In genomic region chr2:119490653-119491195, GRCh38 we compare ENCODE assay signal across 21 cellular contexts. TPM values are rescaled to one million over a fixed set of nuclear protein-coding genes. Genes with fewer than 3 reads are reported as not detected.
A peak's percentile ranks its signal among the peaks of the same experiment; 100 is the strongest.
DNase-seq lines count a peak whose midpoint lies in the region; ATAC-seq and TF ChIP-seq lines count a peak whose summit lies in the region.
"Had no signal": no experiment of that assay in that cellular context is flagged by ENCODE, and none has a peak within 500 bp of the region (broad histone marks: within the 10 kb centered on the region; RNA-seq: fewer than 3 reads in every experiment).

No MANE protein-coding gene starts in this region.

- H3K9ac ChIP-seq in IMR-90 (ENCODE audit: low read depth, low read length): no peak overlapping the region

- no peaks in the 10 kb centered on the region for H3K9me3 ChIP-seq in IMR-90 (ENCODE audit: control insufficient read depth, insufficient read depth, low read length)

- no peaks in the 10 kb centered on the region for H3K36me3 ChIP-seq in IMR-90 (ENCODE audit: control insufficient read depth, insufficient read depth, low read length)

- DNase-seq in A172 (ENCODE audit: low spot score): peak; percentile 43
- DNase-seq in IMR-90: no peak
- DNase-seq in epithelial cell of esophagus (ENCODE audit: low read depth): peak; percentile 23
- no peak for DNase-seq in mesothelial cell of epicardium (ENCODE audit: low spot score in 2 of 2, unreplicated experiment in 2 of 2)
- DNase-seq in DMS114 treated with DMSO at 0.1 percent for 48 hours (lab: John Stamatoyannopoulos, UW; ENCODE audit: unreplicated experiment): no peak
- DNase-seq: amniotic stem cell; CD4-positive, CD25-positive, alpha-beta regulatory T cell; DND-41; mammary epithelial cell; naive thymus-derived CD8-positive, alpha-beta T cell; NCI-H1694 treated with DMSO at 0.1 percent for 48 hours; NCI-H510A; SIG-M5; T-helper 17 cell had no signal

- peak overlapping the region; percentile 90 for H3K27ac Mint-ChIP-seq in mesothelial cell of epicardium
- H3K27ac Mint-ChIP-seq: activated T-helper 2 cell treated with anti-CD3 and anti-CD28 coated beads, Interferon-gamma antibody, Interleukin-2, Interleukin-4, amounts not matched to agents 10 μg/mL and 5 μg/mL and 100 μg/mL, durations not matched to agents 14 hours and 24 hours and 36 hours; CD4-positive, CD25-positive, alpha-beta regulatory T cell; naive thymus-derived CD8-positive, alpha-beta T cell; T-helper 17 cell had no signal

- H3K9me1 ChIP-seq in IMR-90 (ENCODE audit: insufficient read depth, low read length): no peaks in the 10 kb centered on the region; the same call in 1 of the 2 replicates

- ATAC-seq in IMR-90 (ENCODE audit: low read depth) (no peak), SK-N-SH treated with all-trans-retinoic acid at 6 μM for 48 hours (no peak), GM19455 (IDR thresholded peaks at IDR 0.05; ENCODE audit: unreplicated experiment) (no peak), HG03354 (IDR thresholded peaks at IDR 0.05; ENCODE audit: poor library complexity, severe bottlenecking, unreplicated experiment) (no peak)
- ATAC-seq: naive thymus-derived CD8-positive, alpha-beta T cell; T-helper 17 cell had no signal

- H4K5ac ChIP-seq in IMR-90 (ENCODE audit: low read depth, low read length): no peak overlapping the region

- peaks cover 13% of the 10 kb centered on the region for H3K27me3 ChIP-seq in IMR-90 (ENCODE audit: control insufficient read depth, insufficient read depth, low read length)

- H3K79me1 ChIP-seq in IMR-90 (ENCODE audit: low read depth in 1 of 2, low read length in 2 of 2): no peaks in the 10 kb centered on the region

- H2AK9ac ChIP-seq in IMR-90 (replicated peaks; ENCODE audit: low read depth, low read length, poor library complexity): no peak overlapping the region

- H3K36me3 Mint-ChIP-seq in mesothelial cell of epicardium: no peaks in the 10 kb centered on the region
- H3K36me3 Mint-ChIP-seq: CD4-positive, CD25-positive, alpha-beta regulatory T cell; naive thymus-derived CD8-positive, alpha-beta T cell had no signal

- H3K4me3 ChIP-seq in IMR-90 (ENCODE audit: insufficient read depth, low read depth, low read length): no peak overlapping the region
- H3K4me3 ChIP-seq in epithelial cell of esophagus (ENCODE audit: low read length): no peak overlapping the region

- intact Hi-C loops in IMR-90 (cut with micrococcal nuclease): no loop called here

- no peak overlapping the region for H2BK5ac ChIP-seq in IMR-90 (ENCODE audit: low read depth, low read length, poor library complexity, severe bottlenecking)

- no peak overlapping the region for H3K4me3 Mint-ChIP-seq in mesothelial cell of epicardium
- H3K4me3 Mint-ChIP-seq: CD4-positive, CD25-positive, alpha-beta regulatory T cell; naive thymus-derived CD8-positive, alpha-beta T cell; T-helper 17 cell had no signal

- H3K4ac ChIP-seq in IMR-90 (ENCODE audit: low read depth, low read length): no peak overlapping the region

- H3K14ac ChIP-seq in IMR-90 (replicated peaks; ENCODE audit: low read depth, low read length): no peak overlapping the region

- no peak overlapping the region for H3K23ac ChIP-seq in IMR-90 (ENCODE audit: low read depth, low read length)

- H3K56ac ChIP-seq in IMR-90 (ENCODE audit: extremely low read depth, insufficient read depth, low read length): no peak overlapping the region

- no peak overlapping the region; the same call in 2 of the 3 replicates for H2BK15ac ChIP-seq in IMR-90 (ENCODE audit: low read depth, low read length)

- in situ Hi-C loops in IMR-90 (cut with MboI; ENCODE audit: low sequenced_read_pairs): no loop called here

- peaks cover 39% of the 10 kb centered on the region for H3K4me1 Mint-ChIP-seq in mesothelial cell of epicardium
- H3K4me1 Mint-ChIP-seq: CD4-positive, CD25-positive, alpha-beta regulatory T cell; naive thymus-derived CD8-positive, alpha-beta T cell had no signal

- H3K18ac ChIP-seq in IMR-90 (ENCODE audit: low read depth, low read length): no peak overlapping the region

- no peak for TF ChIP-seq RAD21 in IMR-90 (IDR thresholded peaks at IDR 0.05; ENCODE audit: low read length)

- dilution Hi-C loops in IMR-90 (cut with HindIII; ENCODE audit: low sequenced_read_pairs, unreplicated experiment): no loop called here

- H2BK20ac ChIP-seq in IMR-90 (ENCODE audit: low read depth, low read length): no peak overlapping the region

- no peak overlapping the region for H2BK120ac ChIP-seq in IMR-90 (ENCODE audit: low read depth, low read length)

- POLR2A ChIA-PET in IMR-90 (lab: Charles Lee; ENCODE audit: unreplicated experiment): no interaction called here

- no TSS peak for BruUV-seq in IMR-90 (replicated peaks; lab: Mats Ljungman, UMichigan)

- no peak for TF ChIP-seq POLR2A in IMR-90 (IDR thresholded peaks at IDR 0.05; ENCODE audit: low read depth, low read length)

- no peaks in the 10 kb centered on the region for H3K9me3 Mint-ChIP-seq in mesothelial cell of epicardium
- H3K9me3 Mint-ChIP-seq: activated T-helper 2 cell treated with anti-CD3 and anti-CD28 coated beads, Interferon-gamma antibody, Interleukin-2, Interleukin-4, amounts not matched to agents 10 μg/mL and 5 μg/mL and 100 μg/mL, durations not matched to agents 14 hours and 24 hours and 36 hours; CD4-positive, CD25-positive, alpha-beta regulatory T cell; naive thymus-derived CD8-positive, alpha-beta T cell had no signal

- H3K4me1 ChIP-seq in IMR-90 (ENCODE audit: control insufficient read depth, insufficient read depth, low read length): peaks cover 4% of the 10 kb centered on the region

- no peak overlapping the region for H2AFZ ChIP-seq in IMR-90 (replicated peaks; ENCODE audit: low read length, poor library complexity)

- peaks cover 5% of the 10 kb centered on the region for H3K27me3 Mint-ChIP-seq in mesothelial cell of epicardium (ENCODE audit: low read depth)
- H3K27me3 Mint-ChIP-seq: CD4-positive, CD25-positive, alpha-beta regulatory T cell had no signal

- no peak for TF ChIP-seq CTCF in IMR-90 (conservative IDR thresholded peaks at IDR 0.05; ENCODE audit: low read depth, low read length)
- TF ChIP-seq CTCF in epithelial cell of esophagus (IDR thresholded peaks at IDR 0.05; ENCODE audit: insufficient read depth, low read depth, low read length, missing control alignments): no peak
- no peak for TF ChIP-seq CTCF in mesothelial cell of epicardium (IDR thresholded peaks at IDR 0.05; ENCODE audit: unreplicated experiment)

- H4K20me1 ChIP-seq in IMR-90 (ENCODE audit: insufficient read depth, low read length): no peaks in the 10 kb centered on the region

- no peak overlapping the region for H4K8ac ChIP-seq in IMR-90 (ENCODE audit: low read depth in 2 of 2, low read length in 2 of 2)

- H3K4me2 ChIP-seq in IMR-90 (ENCODE audit: low read depth, low read length): no peak overlapping the region

- CTCF ChIA-PET in IMR-90 (lab: Yijun Ruan, JAX): no interaction called here

- no peak overlapping the region for H3K27ac ChIP-seq in IMR-90 (ENCODE audit: insufficient read depth, low read length)

- no peak overlapping the region for H4K91ac ChIP-seq in IMR-90 (ENCODE audit: insufficient read depth, low read depth, low read length)

- WGBS in IMR-90 (ENCODE audit: extremely low coverage in 2 of 2, insufficient read length in 1 of 2), 2 experiments: 88% methylated on average over 3 of the region's 7 CpGs; no CpG with 5 or more reads in 1 of the 2 experiments

- H2AK5ac ChIP-seq in IMR-90 (ENCODE audit: low read depth, low read length): no peak overlapping the region

TF ChIP-seq in IMR-90, 13 proteins besides CTCF, POLR2A, EP300 and RAD21 (continues in another document):
- peak; percentile 69; the same call in 1 of the 2 replicates for TF ChIP-seq CEBPB (IDR thresholded peaks at IDR 0.05; ENCODE audit: low read depth, low read length)
- TF ChIP-seq MXI1 (IDR thresholded peaks at IDR 0.05; ENCODE audit: borderline replicate concordance, low read depth, low read length): no peak
- TF ChIP-seq RFX5 (IDR thresholded peaks at IDR 0.05; ENCODE audit: low read depth, low read length): no peak
- TF ChIP-seq FOS (IDR thresholded peaks at IDR 0.05; ENCODE audit: low read depth, low read length): no peak
- TF ChIP-seq NFE2L2 (IDR thresholded peaks at IDR 0.05; ENCODE audit: low read depth, low read length): no peak

TF ChIP-seq in SK-N-SH treated with all-trans-retinoic acid at 6 μM for 48 hours, 23 proteins besides CTCF, POLR2A, EP300 and RAD21 (continues in another document):
- TF ChIP-seq CSDC2 (CRISPR knock-in tag; IDR thresholded peaks at IDR 0.05): no peak
- TF ChIP-seq ZC3H10 (CRISPR knock-in tag; IDR thresholded peaks at IDR 0.05): no peak
- no peak for TF ChIP-seq GLIS3 (CRISPR knock-in tag; IDR thresholded peaks at IDR 0.05)
- TF ChIP-seq PPARA (CRISPR knock-in tag; IDR thresholded peaks at IDR 0.05; ENCODE audit: borderline replicate concordance): no peak

RNA-seq across cellular contexts. Expression of gene SCTR, which starts 33.6 kb away (rescaled TPM):
- total RNA-seq in A172 (2014; rRNA removed; shearing (Covaris generic)): not detected in 2 replicates
- total RNA-seq in IMR-90 (2012; rRNA removed): not detected in 2 replicates
- not detected in 2 replicates for polyA plus RNA-seq in IMR-90 (2012; rRNA removed)
- not detected in 2 replicates for polyA plus RNA-seq in IMR-90 (2012; cell fraction: cytosol; rRNA removed)
- polyA plus RNA-seq in IMR-90 (2012; cell fraction: nucleus; rRNA removed; ENCODE audit: low replicate concordance): not detected in 2 replicates
- 0.97 to 1.3 TPM (median 1.2 TPM) in 3 replicates for total RNA-seq in mesothelial cell of epicardium
- total RNA-seq: activated T-helper 2 cell treated with anti-CD3 and anti-CD28 coated beads, Interferon-gamma antibody, Interleukin-2, Interleukin-4, amounts not matched to agents 10 μg/mL and 5 μg/mL and 100 μg/mL, durations not matched to agents 14 hours and 24 hours and 36 hours; CD4-positive, CD25-positive, alpha-beta regulatory T cell; endothelial cell of umbilical vein; mammary epithelial cell; naive thymus-derived CD8-positive, alpha-beta T cell; T-helper 17 cell had no signal
- polyA plus RNA-seq: AG04450; CD4-positive, CD25-positive, alpha-beta regulatory T cell; endothelial cell of umbilical vein; mammary epithelial cell; naive thymus-derived CD8-positive, alpha-beta T cell had no signal

RNA-seq across cellular contexts. Expression of gene CFAP221, which starts 53.5 kb away (rescaled TPM):
- total RNA-seq in A172 (2014; rRNA removed; shearing (Covaris generic)): 0.22 and 0.57 TPM in 2 replicates
- not detected in 2 replicates for total RNA-seq in IMR-90 (2012; rRNA removed)
- polyA plus RNA-seq in IMR-90 (2012; rRNA removed): not detected in 2 replicates
- polyA plus RNA-seq in IMR-90 (2012; cell fraction: cytosol; rRNA removed): not detected in 2 replicates
- polyA plus RNA-seq in IMR-90 (2012; cell fraction: nucleus; rRNA removed; ENCODE audit: low replicate concordance): not detected in 2 replicates
- total RNA-seq in mesothelial cell of epicardium: 3.5 to 4.6 TPM (median 4.5 TPM) in 3 replicates
- total RNA-seq: activated T-helper 2 cell treated with anti-CD3 and anti-CD28 coated beads, Interferon-gamma antibody, Interleukin-2, Interleukin-4, amounts not matched to agents 10 μg/mL and 5 μg/mL and 100 μg/mL, durations not matched to agents 14 hours and 24 hours and 36 hours; CD4-positive, CD25-positive, alpha-beta regulatory T cell; endothelial cell of umbilical vein; mammary epithelial cell; naive thymus-derived CD8-positive, alpha-beta T cell; T-helper 17 cell had no signal
- polyA plus RNA-seq: AG04450; CD4-positive, CD25-positive, alpha-beta regulatory T cell; mammary epithelial cell; naive thymus-derived CD8-positive, alpha-beta T cell had no signal

RNA-seq across cellular contexts. Expression of gene TMEM37, which starts 59.1 kb away (rescaled TPM):
- 0.12 and 1.3 TPM in 2 replicates for total RNA-seq in A172 (2014; rRNA removed; shearing (Covaris generic))
- total RNA-seq in IMR-90 (2012; rRNA removed) (under 0.01 TPM in 1 of 2 replicates, not detected in the other), mesothelial cell of epicardium (11.9 to 13.6 TPM (median 12.6 TPM) in 3 replicates)
- 0.30 and 0.39 TPM in 2 replicates for polyA plus RNA-seq in IMR-90 (2012; rRNA removed)
- 0.56 and 1.6 TPM in 2 replicates for polyA plus RNA-seq in IMR-90 (2012; cell fraction: cytosol; rRNA removed)
- 0.09 and 0.13 TPM in 2 replicates for polyA plus RNA-seq in IMR-90 (2012; cell fraction: nucleus; rRNA removed; ENCODE audit: low replicate concordance)
- total RNA-seq: CD4-positive, CD25-positive, alpha-beta regulatory T cell; frontal cortex; mammary epithelial cell; T-helper 17 cell had no signal
- polyA plus RNA-seq: naive thymus-derived CD8-positive, alpha-beta T cell had no signal

Comparison
In these comparisons a context has a peak if more than half of its experiments do, and no peak if none do; other contexts are left out.
1. DNase-seq: peak in A172 (single experiment) and epithelial cell of esophagus (single experiment); none in IMR-90 (single experiment), mesothelial cell of epicardium (0 of 2) and DMS114 treated with DMSO at 0.1 percent for 48 hours (single experiment).